ENCODE assay signal across 1 cellular context in the genomic region with DNA sequence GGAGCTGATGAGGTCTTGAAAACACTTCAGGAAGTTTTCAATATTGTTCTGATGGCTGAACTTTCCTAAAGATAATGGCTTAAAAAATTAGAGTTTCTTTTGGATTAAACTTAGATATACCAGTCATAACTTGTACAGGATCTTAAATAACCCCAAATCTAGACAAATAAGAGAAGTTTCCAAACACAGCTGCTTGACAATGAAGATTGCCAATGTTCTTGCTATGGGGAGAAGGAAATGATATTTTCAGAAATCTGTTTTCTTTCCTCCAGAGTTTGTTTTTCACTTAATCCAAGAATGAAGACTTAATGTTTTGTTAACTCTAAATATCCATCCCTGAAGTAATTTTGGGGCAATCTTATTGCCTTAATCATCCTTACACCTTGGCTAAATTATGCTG.
TF ChIP-seq lines count a peak whose summit lies in the region.

No MANE protein-coding gene starts in this region.

TF ChIP-seq in HCT116, 20 proteins besides CTCF, POLR2A, EP300 and RAD21 (continued from another document):
- TF ChIP-seq, protein P1, sequence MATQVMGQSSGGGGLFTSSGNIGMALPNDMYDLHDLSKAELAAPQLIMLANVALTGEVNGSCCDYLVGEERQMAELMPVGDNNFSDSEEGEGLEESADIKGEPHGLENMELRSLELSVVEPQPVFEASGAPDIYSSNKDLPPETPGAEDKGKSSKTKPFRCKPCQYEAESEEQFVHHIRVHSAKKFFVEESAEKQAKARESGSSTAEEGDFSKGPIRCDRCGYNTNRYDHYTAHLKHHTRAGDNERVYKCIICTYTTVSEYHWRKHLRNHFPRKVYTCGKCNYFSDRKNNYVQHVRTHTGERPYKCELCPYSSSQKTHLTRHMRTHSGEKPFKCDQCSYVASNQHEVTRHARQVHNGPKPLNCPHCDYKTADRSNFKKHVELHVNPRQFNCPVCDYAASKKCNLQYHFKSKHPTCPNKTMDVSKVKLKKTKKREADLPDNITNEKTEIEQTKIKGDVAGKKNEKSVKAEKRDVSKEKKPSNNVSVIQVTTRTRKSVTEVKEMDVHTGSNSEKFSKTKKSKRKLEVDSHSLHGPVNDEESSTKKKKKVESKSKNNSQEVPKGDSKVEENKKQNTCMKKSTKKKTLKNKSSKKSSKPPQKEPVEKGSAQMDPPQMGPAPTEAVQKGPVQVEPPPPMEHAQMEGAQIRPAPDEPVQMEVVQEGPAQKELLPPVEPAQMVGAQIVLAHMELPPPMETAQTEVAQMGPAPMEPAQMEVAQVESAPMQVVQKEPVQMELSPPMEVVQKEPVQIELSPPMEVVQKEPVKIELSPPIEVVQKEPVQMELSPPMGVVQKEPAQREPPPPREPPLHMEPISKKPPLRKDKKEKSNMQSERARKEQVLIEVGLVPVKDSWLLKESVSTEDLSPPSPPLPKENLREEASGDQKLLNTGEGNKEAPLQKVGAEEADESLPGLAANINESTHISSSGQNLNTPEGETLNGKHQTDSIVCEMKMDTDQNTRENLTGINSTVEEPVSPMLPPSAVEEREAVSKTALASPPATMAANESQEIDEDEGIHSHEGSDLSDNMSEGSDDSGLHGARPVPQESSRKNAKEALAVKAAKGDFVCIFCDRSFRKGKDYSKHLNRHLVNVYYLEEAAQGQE (IDR thresholded peaks at IDR 0.05; ENCODE audit: low read depth): no peak
- TF ChIP-seq ZNF274 (IDR thresholded peaks at IDR 0.05; ENCODE audit: low read depth, low read length) (no peak), POLR2AphosphoS5 (IDR thresholded peaks at IDR 0.05; ENCODE audit: low read depth, low read length) (no peak), EZH2 (IDR thresholded peaks at IDR 0.05) (no peak), CEBPB (IDR thresholded peaks at IDR 0.05; ENCODE audit: low read depth) (no peak), CBX3 (IDR thresholded peaks at IDR 0.05; ENCODE audit: low read depth) (no peak), SIN3A (IDR thresholded peaks at IDR 0.05; ENCODE audit: low read depth) (no peak)
